In the genomic region with DNA sequence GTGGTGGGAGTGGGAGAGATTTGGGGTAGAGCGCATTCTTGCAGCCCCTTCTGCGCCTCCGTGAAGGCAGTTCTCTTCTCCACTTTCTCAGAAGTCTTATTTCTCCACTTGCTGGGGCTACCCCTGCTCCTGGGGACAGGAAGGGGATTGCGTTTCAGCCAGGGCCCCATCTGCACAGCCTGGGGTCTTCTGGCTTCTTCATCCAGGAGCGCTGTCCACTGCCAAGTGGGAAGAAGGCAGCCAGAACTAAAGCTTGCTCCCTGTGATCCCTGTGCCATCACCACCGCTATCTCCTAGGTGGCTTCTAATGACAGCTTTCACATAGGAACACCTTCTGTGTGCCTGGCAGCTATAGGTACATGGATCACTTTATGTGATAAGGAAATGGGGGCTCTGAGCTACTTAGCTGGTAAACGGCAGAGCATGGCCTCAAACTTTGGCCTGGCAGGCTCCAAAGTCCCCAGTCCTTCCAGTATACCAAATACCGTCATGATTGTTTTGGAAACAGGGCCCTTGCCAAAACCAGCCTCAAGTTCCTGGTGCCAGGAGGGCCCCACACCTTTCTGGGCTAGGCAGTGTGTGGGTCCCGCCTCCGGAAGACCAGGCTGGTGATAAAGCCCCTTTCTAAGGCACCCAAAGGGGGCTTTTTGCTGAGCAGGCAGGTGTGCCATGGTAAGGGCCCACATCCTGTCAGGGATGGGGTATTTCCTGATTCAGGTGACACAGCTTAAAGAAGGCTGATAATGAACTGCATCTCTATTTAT, we compare ENCODE assay signal across 17 cellular contexts.
A peak's percentile ranks its signal among the peaks of the same experiment; 100 is the strongest.
DNase-seq lines count a peak whose midpoint lies in the region; ATAC-seq and TF ChIP-seq lines count a peak whose summit lies in the region.
"Had no signal": no experiment of that assay in that cellular context is flagged by ENCODE, and none has a peak within 500 bp of the region (broad histone marks: within the 10 kb centered on the region; RNA-seq: fewer than 3 reads in every experiment).

No MANE protein-coding gene starts in this region.

- H3K9me3 Mint-ChIP-seq in GM23338 (no peaks in the 10 kb centered on the region), neural progenitor cell (no peaks in the 10 kb centered on the region)
- H3K9me3 Mint-ChIP-seq in activated naive CD8-positive, alpha-beta T cell treated with anti-CD3 and anti-CD28 coated beads, Interleukin-2, amount 50 U/mL, for 24 hours, result no peaks in the 10 kb centered on the region
- H3K9me3 Mint-ChIP-seq: activated CD4-positive, alpha-beta T cell treated with anti-CD3 and anti-CD28 coated beads, Interleukin-2, amount 10 ng/mL, durations not matched to agents 7 days and 5 days; nephron had no signal

- H3K4me3 ChIP-seq in GM23338 (peak overlapping the region; percentile 46), NT2/D1 (ENCODE audit: insufficient read length, low read depth) (no peak overlapping the region), neural progenitor cell (peak overlapping the region; percentile 23)
- H3K4me3 ChIP-seq: adrenal gland, cardiac muscle cell had no signal

- H4K20me1 ChIP-seq in GM23338 (replicated peaks; ENCODE audit: insufficient read depth), result no peaks in the 10 kb centered on the region
- no peaks in the 10 kb centered on the region for H4K20me1 ChIP-seq in neural progenitor cell (ENCODE audit: low read depth)

- H3F3A ChIP-seq in GM23338 (replicated peaks; ENCODE audit: low read depth) (no peaks in the 10 kb centered on the region), neural progenitor cell (ENCODE audit: low read depth) (peaks cover 41% of the 10 kb centered on the region)

- DNase-seq in GM23338 (ENCODE audit: low spot score) (no peak), NT2/D1 (ENCODE audit: low read depth, low spot score) (no peak), epithelial cell of prostate (ENCODE audit: low read depth, low spot score) (no peak), neural progenitor cell (ENCODE audit: low spot score) (no peak), NCI-H1417 treated with DMSO at 0.1 percent for 48 hours (lab: John Stamatoyannopoulos, UW) (no peak)
- no peak for DNase-seq in activated naive CD8-positive, alpha-beta T cell treated with anti-CD3 and anti-CD28 coated beads, Interleukin-2, amount 50 U/mL, for 24 hours
- DNase-seq: activated gamma-delta T cell; CD8-positive, alpha-beta memory T cell; kidney glomerular epithelial cell; NK-92 treated with Interleukin-12 subunit alpha and Interleukin-12 subunit beta, amount 100 ng/mL, for 24 hours had no signal

- H3K36me3 ChIP-seq in GM23338 (ENCODE audit: insufficient read depth), result no peaks in the 10 kb centered on the region
- H3K36me3 ChIP-seq in NT2/D1 (ENCODE audit: insufficient read depth, insufficient read length, low read length), result no peaks in the 10 kb centered on the region
- no peaks in the 10 kb centered on the region for H3K36me3 ChIP-seq in neural progenitor cell
- H3K36me3 ChIP-seq: adrenal gland, cardiac muscle cell had no signal

- H3K4me1 Mint-ChIP-seq in GM23338, result peaks cover 32% of the 10 kb centered on the region
- H3K4me1 Mint-ChIP-seq in neural progenitor cell, result peaks cover 36% of the 10 kb centered on the region
- no peaks in the 10 kb centered on the region for H3K4me1 Mint-ChIP-seq in activated naive CD8-positive, alpha-beta T cell treated with anti-CD3 and anti-CD28 coated beads, Interleukin-2, amount 50 U/mL, for 24 hours
- H3K4me1 Mint-ChIP-seq: activated CD4-positive, alpha-beta T cell treated with anti-CD3 and anti-CD28 coated beads, Interleukin-2, amount 10 ng/mL, durations not matched to agents 7 days and 5 days; CD8-positive, alpha-beta memory T cell had no signal

- H2AFZ ChIP-seq in GM23338, result no peak overlapping the region; the same call in 1 of the 2 replicates
- H2AFZ ChIP-seq in neural progenitor cell (replicated peaks), result peak overlapping the region; percentile 98

- H3K27me3 Mint-ChIP-seq in GM23338 (ENCODE audit: insufficient read depth, low read depth, poor library complexity) (peaks cover 8% of the 10 kb centered on the region), neural progenitor cell (ENCODE audit: insufficient read depth, low read depth) (peaks cover 15% of the 10 kb centered on the region)
- peaks cover 33% of the 10 kb centered on the region for H3K27me3 Mint-ChIP-seq in activated naive CD8-positive, alpha-beta T cell treated with anti-CD3 and anti-CD28 coated beads, Interleukin-2, amount 50 U/mL, for 24 hours

- ATAC-seq in GM23338, result peak; percentile 27
- no peak for ATAC-seq in HG02870 (IDR thresholded peaks at IDR 0.05; ENCODE audit: unreplicated experiment)
- no peak for ATAC-seq in activated naive CD8-positive, alpha-beta T cell treated with anti-CD3 and anti-CD28 coated beads, Interleukin-2, amount 50 U/mL, for 24 hours
- ATAC-seq in HG03439 (IDR thresholded peaks at IDR 0.05; ENCODE audit: unreplicated experiment), result no peak

- H3K79me2 ChIP-seq in GM23338 (replicated peaks; ENCODE audit: insufficient read depth) (no peaks in the 10 kb centered on the region), neural progenitor cell (ENCODE audit: low read depth) (no peaks in the 10 kb centered on the region)

- H3K27me3 ChIP-seq in GM23338 (ENCODE audit: insufficient read depth), result peaks cover 33% of the 10 kb centered on the region
- H3K27me3 ChIP-seq in NT2/D1 (ENCODE audit: insufficient read depth, insufficient read length), result no peaks in the 10 kb centered on the region
- H3K27me3 ChIP-seq in neural progenitor cell, result no peaks in the 10 kb centered on the region

- H3K9me2 ChIP-seq in GM23338 (ENCODE audit: insufficient read depth), result peaks cover 4% of the 10 kb centered on the region; the same call in 1 of the 2 replicates

- H3K4me2 ChIP-seq in GM23338 (peak overlapping the region; percentile 82), neural progenitor cell (peak overlapping the region; percentile 67)

- no peaks in the 10 kb centered on the region for H3K36me3 Mint-ChIP-seq in GM23338 (ENCODE audit: low read depth)
- no peaks in the 10 kb centered on the region for H3K36me3 Mint-ChIP-seq in neural progenitor cell
- no peaks in the 10 kb centered on the region for H3K36me3 Mint-ChIP-seq in activated naive CD8-positive, alpha-beta T cell treated with anti-CD3 and anti-CD28 coated beads, Interleukin-2, amount 50 U/mL, for 24 hours (ENCODE audit: low read depth)
- H3K36me3 Mint-ChIP-seq: CD8-positive, alpha-beta memory T cell had no signal

- H3K4me3 Mint-ChIP-seq in GM23338, result peak overlapping the region; percentile 46
- H3K4me3 Mint-ChIP-seq in neural progenitor cell, result peak overlapping the region; percentile 57
- H3K4me3 Mint-ChIP-seq in activated naive CD8-positive, alpha-beta T cell treated with anti-CD3 and anti-CD28 coated beads, Interleukin-2, amount 50 U/mL, for 24 hours, result no peak overlapping the region
- H3K4me3 Mint-ChIP-seq: activated CD4-positive, alpha-beta T cell treated with anti-CD3 and anti-CD28 coated beads, Interleukin-2, amount 10 ng/mL, durations not matched to agents 7 days and 5 days; CD8-positive, alpha-beta memory T cell; nephron had no signal

- H3K9ac ChIP-seq in NT2/D1 (ENCODE audit: insufficient read length, low read depth), result peak overlapping the region; percentile 18
- H3K9ac ChIP-seq in neural progenitor cell, result no peak overlapping the region

- H3K9me3 ChIP-seq in NT2/D1 (ENCODE audit: insufficient read depth, low read length), result no peaks in the 10 kb centered on the region
- no peaks in the 10 kb centered on the region for H3K9me3 ChIP-seq in neural progenitor cell (ENCODE audit: low read depth)
- H3K9me3 ChIP-seq: adrenal gland had no signal

- TF ChIP-seq CTCF in GM23338 (conservative IDR thresholded peaks at IDR 0.05; ENCODE audit: low read depth in 2 of 2) (no peak), neural progenitor cell (IDR thresholded peaks at IDR 0.05) (no peak)

- H3K27ac Mint-ChIP-seq in GM23338, result no peak overlapping the region
- H3K27ac Mint-ChIP-seq in neural progenitor cell, result peak overlapping the region; percentile 74
- H3K27ac Mint-ChIP-seq in activated naive CD8-positive, alpha-beta T cell treated with anti-CD3 and anti-CD28 coated beads, Interleukin-2, amount 50 U/mL, for 24 hours, result no peak overlapping the region
- H3K27ac Mint-ChIP-seq: activated CD4-positive, alpha-beta T cell treated with anti-CD3 and anti-CD28 coated beads, Interleukin-2, amount 10 ng/mL, durations not matched to agents 7 days and 5 days; CD8-positive, alpha-beta memory T cell; nephron had no signal

- H3K4me1 ChIP-seq in GM23338 (ENCODE audit: insufficient read depth) (peaks cover 22% of the 10 kb centered on the region), NT2/D1 (ENCODE audit: insufficient read depth, insufficient read length) (peaks cover 10% of the 10 kb centered on the region), neural progenitor cell (peaks cover 45% of the 10 kb centered on the region)
- H3K4me1 ChIP-seq: adrenal gland, foreskin keratinocyte had no signal

- H3K27ac ChIP-seq in GM23338 (ENCODE audit: low read depth), result no peak overlapping the region
- peak overlapping the region; percentile 7 for H3K27ac ChIP-seq in epithelial cell of prostate
- no peak overlapping the region for H3K27ac ChIP-seq in neural progenitor cell
- H3K27ac ChIP-seq: adrenal gland, cardiac muscle cell, foreskin keratinocyte had no signal

TF ChIP-seq in GM23338, 12 proteins besides CTCF, POLR2A, EP300 and RAD21 (continues in another document):
- TF ChIP-seq ZNF114 (CRISPR knock-in tag; IDR thresholded peaks at IDR 0.05) (no peak), POLR2AphosphoS5 (IDR thresholded peaks at IDR 0.05; ENCODE audit: low read depth) (no peak), STAT1 (IDR thresholded peaks at IDR 0.05; ENCODE audit: unreplicated experiment) (no peak), EZH2phosphoT487 (IDR thresholded peaks at IDR 0.05; ENCODE audit: unreplicated experiment) (no peak)
